In genomic region chr5:179759961-179760541, GRCh38 we compare ENCODE assay signal across 9 cellular contexts. TPM values are rescaled to one million over a fixed set of nuclear protein-coding genes. Genes with fewer than 3 reads are reported as not detected.
DNase-seq lines count a peak whose midpoint lies in the region; ATAC-seq and TF ChIP-seq lines count a peak whose summit lies in the region.
"Had no signal": no experiment of that assay in that cellular context is flagged by ENCODE, and none has a peak within 500 bp of the region (broad histone marks: within the 10 kb centered on the region; RNA-seq: fewer than 3 reads in every experiment).

No MANE protein-coding gene starts in this region.

- no peak for DNase-seq in DND-41
- DNase-seq in GM23338 (ENCODE audit: low spot score): no peak
- peak; percentile 51 for DNase-seq in activated CD4-positive, alpha-beta T cell treated with anti-CD3 and anti-CD28 coated beads for 48 hours
- DNase-seq in neural crest cell (ENCODE audit: low read depth, low spot score): no peak
- no peak for DNase-seq in COR-L47 (lab: John Stamatoyannopoulos, UW)
- no peak for DNase-seq in middle frontal gyrus (ENCODE audit: extremely low spot score, low spot score)
- DNase-seq in osteoblast (ENCODE audit: insufficient read length, low spot score, missing footprints): no peak
- DNase-seq: tibial artery had no signal

- no peaks in the 10 kb centered on the region for H3K9me2 ChIP-seq in GM23338 (ENCODE audit: insufficient read depth)

- H3K4me1 ChIP-seq in DND-41 (ENCODE audit: insufficient read depth, low read length): peaks cover 18% of the 10 kb centered on the region
- H3K4me1 ChIP-seq in GM23338 (ENCODE audit: insufficient read depth): peaks cover 16% of the 10 kb centered on the region
- peaks cover 33% of the 10 kb centered on the region for H3K4me1 ChIP-seq in osteoblast (ENCODE audit: insufficient read depth, low read length)

- H3K4me1 Mint-ChIP-seq in GM23338 (peaks cover 48% of the 10 kb centered on the region), neural crest cell (peaks cover 49% of the 10 kb centered on the region)

- H3K79me2 ChIP-seq in DND-41 (ENCODE audit: insufficient read depth, low read length) (peaks cover 92% of the 10 kb centered on the region), GM23338 (replicated peaks; ENCODE audit: insufficient read depth) (peaks cover 90% of the 10 kb centered on the region), osteoblast (ENCODE audit: insufficient read depth, low read length) (peaks cover 75% of the 10 kb centered on the region)

- H3K27ac ChIP-seq in DND-41 (ENCODE audit: low read length) (peak overlapping the region; percentile 20; the same call in 1 of the 2 replicates), GM23338 (ENCODE audit: low read depth) (peak overlapping the region; percentile 69; the same call in 1 of the 2 replicates), osteoblast (ENCODE audit: low read depth, low read length) (no peak overlapping the region)
- H3K27ac ChIP-seq: tibial artery had no signal

- H3K4me3 ChIP-seq in DND-41 (ENCODE audit: low read depth in 1 of 2, low read length in 2 of 2) (no peak overlapping the region), GM23338 (no peak overlapping the region), osteoblast (ENCODE audit: insufficient read depth, low read length) (no peak overlapping the region)
- H3K4me3 ChIP-seq: tibial artery had no signal

- no peak overlapping the region for H3K9ac ChIP-seq in DND-41 (ENCODE audit: low read depth, low read length)

- H2AFZ ChIP-seq in DND-41 (ENCODE audit: low read depth, low read length): no peak overlapping the region
- no peak overlapping the region for H2AFZ ChIP-seq in GM23338
- no peak overlapping the region for H2AFZ ChIP-seq in osteoblast (ENCODE audit: low read length)

- H3K9me3 ChIP-seq in DND-41 (ENCODE audit: insufficient read depth, low read length, severe bottlenecking) (no peaks in the 10 kb centered on the region), osteoblast (ENCODE audit: low read depth, low read length) (no peaks in the 10 kb centered on the region)
- H3K9me3 ChIP-seq: tibial artery had no signal

- H3K27me3 Mint-ChIP-seq in GM23338 (ENCODE audit: insufficient read depth, low read depth, poor library complexity) (peaks cover 2% of the 10 kb centered on the region), neural crest cell (ENCODE audit: low read depth) (no peaks in the 10 kb centered on the region)

- H3K4me3 Mint-ChIP-seq in GM23338 (no peak overlapping the region; the same call in 2 of the 3 replicates), neural crest cell (no peak overlapping the region)

- peaks cover 73% of the 10 kb centered on the region for H4K20me1 ChIP-seq in DND-41 (ENCODE audit: insufficient read depth, low read length)
- peaks cover 55% of the 10 kb centered on the region for H4K20me1 ChIP-seq in GM23338 (replicated peaks; ENCODE audit: insufficient read depth)
- peaks cover 61% of the 10 kb centered on the region for H4K20me1 ChIP-seq in osteoblast (ENCODE audit: insufficient read depth, low read length)

- no peak for TF ChIP-seq CTCF in DND-41 (IDR thresholded peaks at IDR 0.05; ENCODE audit: borderline replicate concordance, extremely low read depth, low read length, poor library complexity, severe bottlenecking)
- TF ChIP-seq CTCF in GM23338 (conservative IDR thresholded peaks at IDR 0.05; ENCODE audit: low read depth in 2 of 2): no peak
- no peak for TF ChIP-seq CTCF in neural crest cell (conservative IDR thresholded peaks at IDR 0.05)
- no peak for TF ChIP-seq CTCF in osteoblast (IDR thresholded peaks at IDR 0.05; ENCODE audit: extremely low read depth, low read depth, low read length)

- H3K27ac Mint-ChIP-seq in GM23338: peak overlapping the region; percentile 65
- H3K27ac Mint-ChIP-seq in neural crest cell (ENCODE audit: unreplicated experiment): peak overlapping the region; percentile 86

- peaks cover 15% of the 10 kb centered on the region; the same call in 1 of the 2 replicates for H3F3A ChIP-seq in GM23338 (replicated peaks; ENCODE audit: low read depth)

- H3K9me3 Mint-ChIP-seq in GM23338 (no peaks in the 10 kb centered on the region; the same call in 2 of the 3 replicates), neural crest cell (no peaks in the 10 kb centered on the region)

- H3K36me3 ChIP-seq in DND-41 (ENCODE audit: insufficient read depth, low read length) (peaks cover 6% of the 10 kb centered on the region), GM23338 (ENCODE audit: insufficient read depth) (no peaks in the 10 kb centered on the region), osteoblast (ENCODE audit: insufficient read depth, low read length) (peaks cover 8% of the 10 kb centered on the region)

- ATAC-seq in DND-41 (ENCODE audit: insufficient read depth, low read depth) (0 out of 3 replicates have a peak, but pooled peaks have one; percentile 40), GM23338 (peak; percentile 15; the same call in 2 of the 3 replicates), HG03521 (IDR thresholded peaks at IDR 0.05; ENCODE audit: unreplicated experiment) (no peak)

- H3K36me3 Mint-ChIP-seq in GM23338 (ENCODE audit: low read depth) (no peaks in the 10 kb centered on the region), neural crest cell (ENCODE audit: low read depth) (no peaks in the 10 kb centered on the region)

- H3K4me2 ChIP-seq in DND-41 (ENCODE audit: insufficient read depth, low read length) (no peak overlapping the region), GM23338 (no peak overlapping the region), osteoblast (ENCODE audit: insufficient read depth, low read length) (no peak overlapping the region)

- no peaks in the 10 kb centered on the region for H3K27me3 ChIP-seq in DND-41 (ENCODE audit: insufficient read depth, low read length, poor library complexity)
- no peaks in the 10 kb centered on the region for H3K27me3 ChIP-seq in GM23338 (ENCODE audit: insufficient read depth)
- no peaks in the 10 kb centered on the region for H3K27me3 ChIP-seq in osteoblast (ENCODE audit: insufficient read depth, low read length)
- H3K27me3 ChIP-seq: tibial artery had no signal

TF ChIP-seq in GM23338, 12 proteins besides CTCF, POLR2A, EP300 and RAD21 (continues in another document):
- no peak for TF ChIP-seq EZH2phosphoT487 (IDR thresholded peaks at IDR 0.05; ENCODE audit: unreplicated experiment)
- no peak for TF ChIP-seq ZNF331 (CRISPR knock-in tag; IDR thresholded peaks at IDR 0.05; ENCODE audit: low read depth)
- TF ChIP-seq ETS1 (IDR thresholded peaks at IDR 0.05): no peak
- no peak for TF ChIP-seq POLR2AphosphoS5 (IDR thresholded peaks at IDR 0.05; ENCODE audit: low read depth)
- TF ChIP-seq EZH2 (IDR thresholded peaks at IDR 0.05; ENCODE audit: low read depth, unreplicated experiment): no peak
- no peak for TF ChIP-seq CREB1 (CRISPR knock-in tag; IDR thresholded peaks at IDR 0.05; ENCODE audit: low read depth)
- no peak for TF ChIP-seq NANOG (IDR thresholded peaks at IDR 0.05; ENCODE audit: borderline replicate concordance)
- no peak for TF ChIP-seq REST (IDR thresholded peaks at IDR 0.05; ENCODE audit: unreplicated experiment)
- no peak for TF ChIP-seq JUNB (IDR thresholded peaks at IDR 0.05; ENCODE audit: unreplicated experiment)

RNA-seq across cellular contexts. Expression of gene MAML1, which starts 27.4 kb away (rescaled TPM):
- total RNA-seq in GM23338 (2014; rRNA removed; shearing (Covaris generic)): 43.8 and 43.9 TPM in 2 replicates
- polyA plus RNA-seq in GM23338 (2016; fragmentation: Nextera tagmentation; extraction: Ambion mirVana): 9.6 and 9.8 TPM in 2 replicates
- 57.6 and 59.1 TPM in 2 replicates for total RNA-seq in neural crest cell
- 12.4 and 14.1 TPM in 2 replicates for total RNA-seq in osteoblast

RNA-seq across cellular contexts. Expression of gene LTC4S, which starts 33.7 kb away (rescaled TPM):
- total RNA-seq in GM23338 (2014; rRNA removed; shearing (Covaris generic)): 1.2 and 10.1 TPM in 2 replicates
- 4.0 and 5.8 TPM in 2 replicates for polyA plus RNA-seq in GM23338 (2016; fragmentation: Nextera tagmentation; extraction: Ambion mirVana)
- total RNA-seq in neural crest cell (2.4 and 3.3 TPM in 2 replicates), osteoblast (1.4 and 1.5 TPM in 2 replicates)

RNA-seq across cellular contexts. Expression of gene MGAT4B, which starts 46.6 kb away (rescaled TPM):
- total RNA-seq in GM23338 (2014; rRNA removed; shearing (Covaris generic)): 101 and 102 TPM in 2 replicates
- 32.3 and 37.7 TPM in 2 replicates for polyA plus RNA-seq in GM23338 (2016; fragmentation: Nextera tagmentation; extraction: Ambion mirVana)
- total RNA-seq in neural crest cell (120 and 124 TPM in 2 replicates), osteoblast (90.5 and 95.9 TPM in 2 replicates)
